Comparison of ENCODE assay signal across 21 cellular contexts in genomic region chr17:31583795-31584340, GRCh38.
"Had no signal": no experiment of that assay in that cellular context is flagged by ENCODE, and none has a peak within 500 bp of the region (broad histone marks: within the 10 kb centered on the region; RNA-seq: fewer than 3 reads in every experiment).

No MANE protein-coding gene starts in this region.

- H2AFZ ChIP-seq: neural progenitor cell had no signal

- H3K36me3 Mint-ChIP-seq: activated CD4-positive, alpha-beta memory T cell treated with anti-CD3 and anti-CD28 coated beads for 36 hours; activated naive CD4-positive, alpha-beta T cell treated with anti-CD3 and anti-CD28 coated beads, Interleukin-2, amount 50 U/mL, for 72 hours; naive thymus-derived CD4-positive, alpha-beta T cell; neural progenitor cell; T-cell had no signal

- H3K9ac ChIP-seq: neural progenitor cell had no signal

- H3K4me2 ChIP-seq: neural progenitor cell had no signal

- H3K27ac ChIP-seq: neural progenitor cell, testis had no signal

- H3K36me3 ChIP-seq: neural progenitor cell, upper lobe of left lung had no signal

- H3K27me3 ChIP-seq: heart right ventricle, neural progenitor cell, testis, upper lobe of left lung had no signal

- H3K4me1 ChIP-seq: neural progenitor cell had no signal

- H3K27me3 Mint-ChIP-seq: activated B cell treated with CpG ODN at 0.5 μM for 24 hours; activated CD4-positive, alpha-beta memory T cell treated with anti-CD3 and anti-CD28 coated beads for 36 hours; naive thymus-derived CD4-positive, alpha-beta T cell; progenitor cell of endocrine pancreas; T-cell had no signal

- H3K4me3 ChIP-seq: heart right ventricle, neural progenitor cell, testis, upper lobe of left lung had no signal

- ATAC-seq: activated naive CD4-positive, alpha-beta T cell treated with anti-CD3 and anti-CD28 coated beads, Interleukin-2, amount 50 U/mL, for 72 hours; heart right ventricle; left ventricle myocardium superior; naive thymus-derived CD4-positive, alpha-beta T cell; stimulated activated naive CD8-positive, alpha-beta T cell treated with anti-CD3 and anti-CD28 coated beads, Interleukin-15, amount 100 ng/mL, for 72 hours; T-cell had no signal

- H3K4me3 Mint-ChIP-seq: activated B cell treated with CpG ODN at 0.5 μM for 24 hours; activated CD4-positive, alpha-beta memory T cell treated with anti-CD3 and anti-CD28 coated beads for 36 hours; activated T-helper 1 cell treated with anti-CD3 and anti-CD28 coated beads, Interleukin-12 subunit alpha, Interleukin-12 subunit beta, Interleukin-2, Interleukin-4 antibody, amounts not matched to agents 30 ng/mL and 10 ng/mL and 1 ng/mL, durations not matched to agents 14 hours and 24 hours and 36 hours; naive thymus-derived CD4-positive, alpha-beta T cell; neural progenitor cell; stimulated activated naive CD8-positive, alpha-beta T cell treated with anti-CD3 and anti-CD28 coated beads, Interleukin-15, amount 100 ng/mL, for 72 hours; T-cell had no signal

- H3K9me3 ChIP-seq: heart right ventricle, testis, upper lobe of left lung had no signal

- DNase-seq: activated B cell treated with CpG ODN at 0.5 μM for 24 hours; activated CD4-positive, alpha-beta memory T cell treated with anti-CD3 and anti-CD28 coated beads for 36 hours; activated CD4-positive, alpha-beta T cell treated with anti-CD3 and anti-CD28 coated beads for 4 hours; activated gamma-delta T cell treated with Interleukin-2 at 50 U/mL for 16 hours; activated T-cell treated with anti-CD3 and anti-CD28 coated beads for 4 hours; amniotic stem cell; erythroblast; heart right ventricle; left ventricle myocardium superior; mesendoderm; naive thymus-derived CD4-positive, alpha-beta T cell; stimulated activated CD4-positive, alpha-beta T cell treated with anti-CD3 and anti-CD28 coated beads, Interleukin-15, amount 100 ng/mL, for 24 hours; stimulated activated CD4-positive, alpha-beta T cell treated with anti-CD3 and anti-CD28 coated beads, Interleukin-2, amount 100 ng/mL, for 48 hours; stimulated activated naive CD8-positive, alpha-beta T cell treated with anti-CD3 and anti-CD28 coated beads, Interleukin-15, amount 100 ng/mL, for 72 hours; T-cell; upper lobe of left lung had no signal

- H3K27ac Mint-ChIP-seq: activated B cell treated with CpG ODN at 0.5 μM for 24 hours; activated CD4-positive, alpha-beta memory T cell treated with anti-CD3 and anti-CD28 coated beads for 36 hours; activated naive CD4-positive, alpha-beta T cell treated with anti-CD3 and anti-CD28 coated beads, Interleukin-2, amount 50 U/mL, for 72 hours; activated T-helper 1 cell treated with anti-CD3 and anti-CD28 coated beads, Interleukin-12 subunit alpha, Interleukin-12 subunit beta, Interleukin-2, Interleukin-4 antibody, amounts not matched to agents 30 ng/mL and 10 ng/mL and 1 ng/mL, durations not matched to agents 14 hours and 24 hours and 36 hours; naive thymus-derived CD4-positive, alpha-beta T cell; neural progenitor cell; progenitor cell of endocrine pancreas; T-cell had no signal

- H3K9me3 Mint-ChIP-seq: activated B cell treated with CpG ODN at 0.5 μM for 24 hours; activated CD4-positive, alpha-beta memory T cell treated with anti-CD3 and anti-CD28 coated beads for 36 hours; activated naive CD4-positive, alpha-beta T cell treated with anti-CD3 and anti-CD28 coated beads, Interleukin-2, amount 50 U/mL, for 72 hours; activated T-helper 1 cell treated with anti-CD3 and anti-CD28 coated beads, Interleukin-12 subunit alpha, Interleukin-12 subunit beta, Interleukin-2, Interleukin-4 antibody, amounts not matched to agents 30 ng/mL and 10 ng/mL and 1 ng/mL, durations not matched to agents 14 hours and 24 hours and 36 hours; naive thymus-derived CD4-positive, alpha-beta T cell; neural progenitor cell; stimulated activated naive CD8-positive, alpha-beta T cell treated with anti-CD3 and anti-CD28 coated beads, Interleukin-15, amount 100 ng/mL, for 72 hours; T-cell had no signal
